ENCODE assay signal across 18 cellular contexts in genomic region chr14:101504096-101504948, GRCh38. TPM values are rescaled to one million over a fixed set of nuclear protein-coding genes. Genes with fewer than 3 reads are reported as not detected.
DNase-seq lines count a peak whose midpoint lies in the region; ATAC-seq and TF ChIP-seq lines count a peak whose summit lies in the region.
"Had no signal": no experiment of that assay in that cellular context is flagged by ENCODE, and none has a peak within 500 bp of the region (broad histone marks: within the 10 kb centered on the region; RNA-seq: fewer than 3 reads in every experiment).

No MANE protein-coding gene starts in this region.

- WGBS in heart right ventricle, 2 donors = 84 to 86% methylated on average over 29 to 32 of the region's 32 CpGs

- H3K9me3 ChIP-seq in heart right ventricle (peaks cover 0 to 8% (median 0%) of the 10 kb centered on the region in 11 donors), upper lobe of right lung (no peaks in the 10 kb centered on the region)
- H3K9me3 ChIP-seq: psoas muscle had no signal

- H3K27me3 Mint-ChIP-seq in activated naive CD4-positive, alpha-beta T cell treated with anti-CD3 and anti-CD28 coated beads, Interleukin-2, amount 50 U/mL, for 24 hours = peaks cover 4% of the 10 kb centered on the region
- H3K27me3 Mint-ChIP-seq in osteocyte (ENCODE audit: unreplicated experiment) = peaks cover 6% of the 10 kb centered on the region
- H3K27me3 Mint-ChIP-seq: activated CD4-positive, alpha-beta T cell treated with anti-CD3 and anti-CD28 coated beads, Interleukin-2, amount 10 ng/mL, durations not matched to agents 24 days and 14 days had no signal

- H3K4me1 ChIP-seq in heart right ventricle (no peaks in the 10 kb centered on the region), upper lobe of right lung (no peaks in the 10 kb centered on the region)
- H3K4me1 ChIP-seq: psoas muscle had no signal

- H3K27ac ChIP-seq in heart right ventricle = no peak overlapping the region
- H3K27ac ChIP-seq in upper lobe of right lung = no peak overlapping the region
- H3K27ac ChIP-seq: psoas muscle had no signal

- intact Hi-C loops in left cardiac atrium (cut with DNase I) (no loop called here), heart right ventricle (cut with DNase I) (no loop called here), upper lobe of right lung (cut with DNase I) (no loop called here)

- H3K36me3 ChIP-seq in heart right ventricle = no peaks in the 10 kb centered on the region
- H3K36me3 ChIP-seq in upper lobe of right lung = no peaks in the 10 kb centered on the region

- TF ChIP-seq CTCF in heart right ventricle (IDR thresholded peaks at IDR 0.05) (no peak), upper lobe of right lung (IDR thresholded peaks at IDR 0.05) (no peak), osteocyte (IDR thresholded peaks at IDR 0.05) (no peak)

- no peaks in the 10 kb centered on the region for H3K9me3 Mint-ChIP-seq in activated naive CD4-positive, alpha-beta T cell treated with anti-CD3 and anti-CD28 coated beads, Interleukin-2, amount 50 U/mL, for 24 hours
- no peaks in the 10 kb centered on the region for H3K9me3 Mint-ChIP-seq in osteocyte (ENCODE audit: unreplicated experiment)
- H3K9me3 Mint-ChIP-seq: activated CD4-positive, alpha-beta T cell treated with anti-CD3 and anti-CD28 coated beads, Interleukin-2, amount 10 ng/mL, durations not matched to agents 24 days and 14 days; CD8-positive, alpha-beta T cell had no signal

- H3K36me3 Mint-ChIP-seq in activated naive CD4-positive, alpha-beta T cell treated with anti-CD3 and anti-CD28 coated beads, Interleukin-2, amount 50 U/mL, for 24 hours = no peaks in the 10 kb centered on the region
- H3K36me3 Mint-ChIP-seq in osteocyte (ENCODE audit: unreplicated experiment) = no peaks in the 10 kb centered on the region
- H3K36me3 Mint-ChIP-seq: CD8-positive, alpha-beta T cell; naive B cell had no signal

- H3K4me3 ChIP-seq in heart right ventricle (no peak overlapping the region), upper lobe of right lung (no peak overlapping the region)
- H3K4me3 ChIP-seq: psoas muscle had no signal

- peak overlapping the region; percentile 76 for H3K27ac Mint-ChIP-seq in activated naive CD4-positive, alpha-beta T cell treated with anti-CD3 and anti-CD28 coated beads, Interleukin-2, amount 50 U/mL, for 24 hours
- no peak overlapping the region for H3K27ac Mint-ChIP-seq in osteocyte (ENCODE audit: unreplicated experiment)
- H3K27ac Mint-ChIP-seq: activated CD4-positive, alpha-beta T cell treated with anti-CD3 and anti-CD28 coated beads, Interleukin-2, amount 10 ng/mL, durations not matched to agents 24 days and 14 days; CD8-positive, alpha-beta T cell; naive B cell had no signal

- peaks cover 0 to 58% (median 14%) of the 10 kb centered on the region in 7 donors for H3K27me3 ChIP-seq in heart right ventricle
- H3K27me3 ChIP-seq in upper lobe of right lung = no peaks in the 10 kb centered on the region

- H3K4me3 Mint-ChIP-seq in activated naive CD4-positive, alpha-beta T cell treated with anti-CD3 and anti-CD28 coated beads, Interleukin-2, amount 50 U/mL, for 24 hours = no peak overlapping the region
- H3K4me3 Mint-ChIP-seq in osteocyte (ENCODE audit: unreplicated experiment) = no peak overlapping the region
- H3K4me3 Mint-ChIP-seq: activated CD4-positive, alpha-beta T cell treated with anti-CD3 and anti-CD28 coated beads, Interleukin-2, amount 10 ng/mL, durations not matched to agents 24 days and 14 days; CD8-positive, alpha-beta T cell; naive B cell had no signal

- DNase-seq in left cardiac atrium (peak; percentile 3), heart right ventricle (no peak), mesenteric fat pad (ENCODE audit: low spot score) (peak; percentile 85), upper lobe of right lung (peak; percentile 59), DMS153 treated with DMSO at 0.1 percent for 48 hours (lab: John Stamatoyannopoulos, UW; ENCODE audit: unreplicated experiment) (no peak), osteocyte (ENCODE audit: extremely low spot score, unreplicated experiment) (no peak)
- no peak for DNase-seq in stimulated activated CD8-positive, alpha-beta memory T cell treated with anti-CD3 and anti-CD28 coated beads, Interleukin-4, amount 100 ng/mL, for 48 hours
- DNase-seq: activated CD4-positive, alpha-beta T cell treated with anti-CD3 and anti-CD28 coated beads, Interleukin-2, amount 10 ng/mL, durations not matched to agents 24 days and 14 days; anterior cingulate cortex; cerebellar nuclear complex; naive B cell; NCI-H1694 treated with DMSO at 0.1 percent for 48 hours; substantia nigra had no signal

- H3K4me1 Mint-ChIP-seq in activated naive CD4-positive, alpha-beta T cell treated with anti-CD3 and anti-CD28 coated beads, Interleukin-2, amount 50 U/mL, for 24 hours = no peaks in the 10 kb centered on the region
- no peaks in the 10 kb centered on the region for H3K4me1 Mint-ChIP-seq in osteocyte (ENCODE audit: unreplicated experiment)
- H3K4me1 Mint-ChIP-seq: activated CD4-positive, alpha-beta T cell treated with anti-CD3 and anti-CD28 coated beads, Interleukin-2, amount 10 ng/mL, durations not matched to agents 24 days and 14 days; naive B cell had no signal

- ATAC-seq in left cardiac atrium = no peak
- ATAC-seq in heart right ventricle = no peak
- ATAC-seq in upper lobe of right lung = no peak
- ATAC-seq: CD8-positive, alpha-beta T cell; psoas muscle had no signal

RNA-seq across cellular contexts. Expression of gene DIO3, which starts 57.0 kb away (rescaled TPM):
- total RNA-seq in left cardiac atrium = 1 to 10 TPM in 1 of 2 donors, under 1 TPM in 1; 0.37 to 1.1 TPM
- total RNA-seq in heart right ventricle = under 1 TPM in 2 of 10 donors, not detected in 8; 0.21 to 0.33 TPM
- polyA plus RNA-seq in heart right ventricle = under 1 TPM; 0.15 to 0.28 TPM
- total RNA-seq in mesenteric fat pad = 6.4 TPM
- total RNA-seq in upper lobe of right lung = 0.67 TPM
- total RNA-seq in osteocyte = 0.34 and 0.43 TPM in 2 replicates
- total RNA-seq: activated CD4-positive, alpha-beta T cell treated with anti-CD3 and anti-CD28 coated beads, Interleukin-2, amount 10 ng/mL, durations not matched to agents 24 days and 14 days; CD8-positive, alpha-beta T cell had no signal
- polyA plus RNA-seq: AG04450, fibroblast of lung had no signal

Comparison
In these comparisons a context has a peak if more than half of its experiments do, and no peak if none do; other contexts are left out.
1. DNase-seq: peak in left cardiac atrium (single experiment), mesenteric fat pad (single experiment) and upper lobe of right lung (single experiment); none in heart right ventricle (0 of 2), stimulated activated CD8-positive, alpha-beta memory T cell treated with anti-CD3 and anti-CD28 coated beads, Interleukin-4, amount 100 ng/mL, for 48 hours (single experiment), DMS153 treated with DMSO at 0.1 percent for 48 hours (single experiment) and osteocyte (single experiment).